Comparison of ENCODE assay signal across 8 cellular contexts in genomic region chr22:35349704-35350538, GRCh38. TPM values are rescaled to one million over a fixed set of nuclear protein-coding genes. Genes with fewer than 3 reads are reported as not detected.
DNase-seq lines count a peak whose midpoint lies in the region; ATAC-seq, FAIRE-seq and TF ChIP-seq lines count a peak whose summit lies in the region.
"Had no signal": no experiment of that assay in that cellular context is flagged by ENCODE, and none has a peak within 500 bp of the region (broad histone marks: within the 10 kb centered on the region; RNA-seq: fewer than 3 reads in every experiment).

No MANE protein-coding gene starts in this region.

- no peaks in the 10 kb centered on the region for H3K36me3 Mint-ChIP-seq in HFFc6 (ENCODE audit: low read depth)

- no peak for FAIRE-seq in kidney (lab: Jason Lieb, UNC)
- FAIRE-seq: islet of Langerhans had no signal

- H3K27ac Mint-ChIP-seq in HFFc6, result peak overlapping the region; percentile 73; the same call in 1 of the 2 replicates

- peaks cover 14% of the 10 kb centered on the region for H3K4me1 Mint-ChIP-seq in HFFc6 (ENCODE audit: low read depth)

- intact Hi-C loops in kidney (cut with DNase I), result loop anchor here (10.0 kb wide), 1 partner anchor 235 kb away; no protein-coding TSS in a partner anchor

- no peak overlapping the region for H3K4me3 Mint-ChIP-seq in HFFc6

- H3K36me3 ChIP-seq in kidney (ENCODE audit: control insufficient read depth in 1 of 2, insufficient read depth in 2 of 2, low read length in 2 of 2) (peaks cover 3 to 14% of the 10 kb centered on the region in 2 donors), subcutaneous abdominal adipose tissue (ENCODE audit: control insufficient read depth in 5 of 5, insufficient read depth in 5 of 5, low read length in 5 of 5) (peaks cover 0 to 38% (median 37%) of the 10 kb centered on the region in 5 donors)

- TF ChIP-seq CTCF in HFFc6 (IDR thresholded peaks at IDR 0.05), result no peak
- no peak for TF ChIP-seq CTCF in kidney (IDR thresholded peaks at IDR 0.05; ENCODE audit: borderline replicate concordance, extremely low read depth, insufficient read depth)

- ATAC-seq in HG02870 (IDR thresholded peaks at IDR 0.05; ENCODE audit: unreplicated experiment) (no peak), GM19452 (IDR thresholded peaks at IDR 0.05; ENCODE audit: unreplicated experiment) (no peak)

- H3K9ac ChIP-seq in kidney (ENCODE audit: low read length in 2 of 2) (peak overlapping the region in 1 of 2 donors; percentile 61), subcutaneous abdominal adipose tissue (ENCODE audit: low read length in 5 of 5) (peak overlapping the region in 4 of 5 donors; percentile 54 to 79 (median 73))

- H3K4me1 ChIP-seq in kidney (ENCODE audit: control insufficient read depth in 1 of 2, insufficient read depth in 1 of 2, low read depth in 1 of 2, low read length in 2 of 2) (peaks cover 0 to 15% of the 10 kb centered on the region in 2 donors), subcutaneous abdominal adipose tissue (ENCODE audit: control insufficient read depth in 5 of 5, insufficient read depth in 5 of 5, low read length in 5 of 5) (peaks cover 3 to 43% (median 33%) of the 10 kb centered on the region in 5 donors)

- DNase-seq in HFFc6 (no peak), RPMI8226 (peak; percentile 31), kidney (peak; percentile 78), cortex of kidney (lab: John Stamatoyannopoulos, UW) (no peak)

- H3K27ac ChIP-seq in kidney (ENCODE audit: low read depth in 2 of 2, low read length in 2 of 2) (peak overlapping the region in 1 of 2 donors; percentile 34), subcutaneous abdominal adipose tissue (ENCODE audit: low read depth, low read length) (no peak overlapping the region)

- no peaks in the 10 kb centered on the region; the same call in none of the 2 replicates for H3K27me3 Mint-ChIP-seq in HFFc6 (ENCODE audit: insufficient read depth)

- H3K4me3 ChIP-seq in kidney (ENCODE audit: low read length in 2 of 2) (no peak overlapping the region), subcutaneous abdominal adipose tissue (ENCODE audit: low read depth in 1 of 5, low read length in 5 of 5) (peak overlapping the region in 2 of 5 donors; percentile 13 to 72)

- H3K9me3 ChIP-seq in kidney (ENCODE audit: control insufficient read depth in 1 of 2, low read length in 2 of 2) (no peaks in the 10 kb centered on the region), subcutaneous abdominal adipose tissue (ENCODE audit: control insufficient read depth in 5 of 5, low read length in 5 of 5) (no peaks in the 10 kb centered on the region)

- H3K9me3 Mint-ChIP-seq in HFFc6, result no peaks in the 10 kb centered on the region

- H3K27me3 ChIP-seq in subcutaneous abdominal adipose tissue (ENCODE audit: control insufficient read depth in 5 of 5, insufficient read depth in 4 of 5, low read length in 5 of 5), result no peaks in the 10 kb centered on the region

RNA-seq across cellular contexts. Expression of gene HMOX1, which starts 31.0 kb away (rescaled TPM):
- total RNA-seq in HFFc6 (2021; fragmentation: NEBNext Ultra II Directional; extraction: Animal tissue kit (Norgen Biotek cat#: 25700)), result 100 to 1,000 TPM in 1 of 6 experiments, 10 to 100 TPM in 5; 51.2 to 117 (median 56.2) TPM
- 37.7 TPM for total RNA-seq in kidney
- 234 TPM for polyA plus RNA-seq in kidney (ENCODE audit: insufficient read depth, low read depth, low replicate concordance)

RNA-seq across cellular contexts. Expression of gene MCM5, which starts 50.0 kb away (rescaled TPM):
- 10 to 100 TPM; 41.1 to 96.3 (median 79.9) TPM for total RNA-seq in HFFc6 (2021; fragmentation: NEBNext Ultra II Directional; extraction: Animal tissue kit (Norgen Biotek cat#: 25700))
- 26.4 TPM for total RNA-seq in kidney
- 10.2 TPM for polyA plus RNA-seq in kidney (ENCODE audit: insufficient read depth, low read depth, low replicate concordance)

RNA-seq across cellular contexts. Expression of gene TOM1, which starts 50.2 kb away (rescaled TPM):
- 10 to 100 TPM; 34.2 to 47.2 (median 44.6) TPM for total RNA-seq in HFFc6 (2021; fragmentation: NEBNext Ultra II Directional; extraction: Animal tissue kit (Norgen Biotek cat#: 25700))
- total RNA-seq in kidney, result 68.2 TPM
- 67.0 TPM for polyA plus RNA-seq in kidney (ENCODE audit: insufficient read depth, low read depth, low replicate concordance)

Comparison
In these comparisons a context has a peak if more than half of its experiments do, and no peak if none do; other contexts are left out.
1. DNase-seq: peak in RPMI8226 (single experiment) and kidney (single experiment); none in HFFc6 (single experiment) and cortex of kidney (single experiment).